8 cellular contexts compared by ENCODE assay signal in the genomic region with DNA sequence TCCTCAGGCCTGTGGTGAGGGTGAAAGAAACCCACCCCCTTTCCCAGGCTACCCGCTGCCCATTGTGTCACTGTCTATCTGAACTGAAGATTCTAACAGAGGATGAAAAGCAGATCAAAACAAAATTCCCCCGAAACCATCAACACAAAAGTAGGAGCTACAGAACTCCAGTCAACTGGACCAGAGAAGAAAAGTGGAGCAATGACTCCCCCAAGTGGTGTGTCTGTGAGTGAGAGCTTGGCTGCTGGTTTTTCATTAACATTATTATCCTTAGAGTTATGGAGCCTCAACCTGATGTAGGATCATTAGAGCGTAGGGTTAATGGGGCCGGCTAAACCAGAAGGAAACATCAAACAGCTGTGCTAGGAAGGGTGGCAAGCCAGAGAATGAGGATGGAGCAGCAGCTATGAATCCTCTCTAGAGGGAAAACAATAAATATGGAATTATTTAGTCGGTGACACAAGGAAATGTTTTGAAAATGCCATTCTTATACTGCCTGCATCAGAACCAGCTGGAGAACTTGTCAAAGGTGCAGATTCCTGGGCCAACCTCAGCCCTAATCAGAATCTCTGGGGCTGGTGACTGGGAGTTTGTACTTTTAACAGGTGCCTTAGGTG. TPM values are rescaled to one million over a fixed set of nuclear protein-coding genes. Genes with fewer than 3 reads are reported as not detected.
A peak's percentile ranks its signal among the peaks of the same experiment; 100 is the strongest.
DNase-seq lines count a peak whose midpoint lies in the region; TF ChIP-seq lines count a peak whose summit lies in the region.

No MANE protein-coding gene starts in this region.

- intact Hi-C loops in CD4-positive, alpha-beta memory T cell (cut with micrococcal nuclease), result no loop called here

- H3K27me3 ChIP-seq in GM06990 (replicated peaks; ENCODE audit: control insufficient read depth, insufficient read depth, low read length), result no peaks in the 10 kb centered on the region; the same call in none of the 2 replicates
- H3K27me3 ChIP-seq in CD4-positive, alpha-beta memory T cell (ENCODE audit: insufficient read depth, low read length), result no peaks in the 10 kb centered on the region

- no peak overlapping the region for H3K4me3 Mint-ChIP-seq in CD4-positive, alpha-beta memory T cell

- peak; percentile 57 for TF ChIP-seq CTCF in GM06990 (IDR thresholded peaks at IDR 0.05; ENCODE audit: insufficient read depth, low read length, poor library complexity, severe bottlenecking)

- H3K36me3 ChIP-seq in GM06990 (ENCODE audit: control insufficient read depth, insufficient read depth, low read length), result no peaks in the 10 kb centered on the region
- no peaks in the 10 kb centered on the region for H3K36me3 ChIP-seq in CD4-positive, alpha-beta memory T cell (ENCODE audit: insufficient read depth, low read length)

- H3K27me3 Mint-ChIP-seq in CD4-positive, alpha-beta memory T cell, result peaks cover 3 to 8% of the 10 kb centered on the region in 2 donors

- H3K9me3 ChIP-seq in CD4-positive, alpha-beta memory T cell (ENCODE audit: control insufficient read depth in 1 of 2, low read length in 2 of 2), result no peaks in the 10 kb centered on the region

- no peaks in the 10 kb centered on the region for H3K4me1 ChIP-seq in CD4-positive, alpha-beta memory T cell (ENCODE audit: insufficient read depth, low read length)

- no peak overlapping the region for H3K4me3 ChIP-seq in GM06990 (replicated peaks; ENCODE audit: low read depth, low read length)
- H3K4me3 ChIP-seq in CD4-positive, alpha-beta memory T cell (ENCODE audit: low read length in 2 of 2), result no peak overlapping the region

- POLR2A ChIA-PET in CD4-positive, alpha-beta memory T cell (lab: Charles Lee; ENCODE audit: partially characterized antibody), result no interaction called here

- no peak overlapping the region for H3K27ac ChIP-seq in CD4-positive, alpha-beta memory T cell (ENCODE audit: low read depth, low read length)

- H3K36me3 Mint-ChIP-seq in CD4-positive, alpha-beta memory T cell, result no peaks in the 10 kb centered on the region

- no peak for DNase-seq in GM06990 (ENCODE audit: extremely low read depth, insufficient read length)
- peak; percentile 85 for DNase-seq in NCI-H1694 (lab: John Stamatoyannopoulos, UW)
- DNase-seq in anterior cingulate cortex (lab: John Stamatoyannopoulos, UW), result peak in 47 of 58 donors; percentile 3 to 73 (median 27)
- DNase-seq in hepatic stellate cell (ENCODE audit: low spot score), result peak; percentile 65
- peak; percentile 61 for DNase-seq in stromal cell of bone marrow (ENCODE audit: low read depth)
- DNase-seq in CD4-positive, alpha-beta memory T cell, result no peak
- DNase-seq in NCI-H1048 (lab: John Stamatoyannopoulos, UW), result no peak
- DNase-seq in effector CD8-positive, alpha-beta T cell (lab: John Stamatoyannopoulos, UW), result no peak

- CTCF ChIA-PET in CD4-positive, alpha-beta memory T cell (lab: Charles Lee; ENCODE audit: partially characterized antibody), result interaction anchor here (3.0 kb wide), 1 partner anchor 12 kb away, joined by 15 read pairs; no protein-coding TSS in a partner anchor

- no peak overlapping the region for H3K27ac Mint-ChIP-seq in CD4-positive, alpha-beta memory T cell

- no peaks in the 10 kb centered on the region for H3K4me1 Mint-ChIP-seq in CD4-positive, alpha-beta memory T cell

- no peaks in the 10 kb centered on the region for H3K9me3 Mint-ChIP-seq in CD4-positive, alpha-beta memory T cell

RNA-seq across cellular contexts. Expression of a gene that starts 38.3 kb away (rescaled TPM):
- total RNA-seq in CD4-positive, alpha-beta memory T cell, result 10 to 100 TPM; 81.2 to 91.1 TPM
- 100 to 1,000 TPM; 136 to 199 TPM for polyA plus RNA-seq in CD4-positive, alpha-beta memory T cell

Comparison
In these comparisons a context has a peak if more than half of its experiments do, and no peak if none do; other contexts are left out.
1. DNase-seq: peak in NCI-H1694 (single experiment), anterior cingulate cortex (47 of 58), hepatic stellate cell (single experiment) and stromal cell of bone marrow (single experiment); none in GM06990 (single experiment), CD4-positive, alpha-beta memory T cell (0 of 5), NCI-H1048 (single experiment) and effector CD8-positive, alpha-beta T cell (single experiment).